20 cellular contexts compared by ENCODE assay signal in the genomic region with DNA sequence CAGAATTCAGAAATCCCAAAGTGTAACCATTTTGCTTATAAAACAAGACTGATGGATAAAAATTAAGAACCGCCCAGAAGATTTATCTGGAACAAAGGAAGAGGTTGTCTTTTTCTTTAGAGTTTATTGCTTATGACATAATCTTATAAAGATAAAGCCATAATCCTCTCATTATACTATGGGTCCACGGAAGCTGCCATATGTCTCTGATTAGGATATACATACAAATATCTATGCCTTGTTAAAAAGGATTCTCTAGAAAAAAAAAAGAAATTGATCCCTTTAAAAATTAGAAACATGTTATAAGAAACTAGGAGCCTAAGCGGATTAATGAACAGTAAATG.
DNase-seq lines count a peak whose midpoint lies in the region; ATAC-seq and TF ChIP-seq lines count a peak whose summit lies in the region.
"Had no signal": no experiment of that assay in that cellular context is flagged by ENCODE, and none has a peak within 500 bp of the region (broad histone marks: within the 10 kb centered on the region; RNA-seq: fewer than 3 reads in every experiment).

No MANE protein-coding gene starts in this region.

- intact Hi-C loops in activated CD4-positive, alpha-beta T cell treated with anti-CD3 and anti-CD28 coated beads, Interleukin-2, amount 10 ng/mL, durations not matched to agents 24 days and 14 days (cut with micrococcal nuclease) = no loop called here
- intact Hi-C loops in esophagus squamous epithelium (cut with DNase I) = no loop called here

- no peak for TF ChIP-seq POLR2A in esophagus squamous epithelium (IDR thresholded peaks at IDR 0.05)

- H3K4me3 ChIP-seq in esophagus squamous epithelium = no peak overlapping the region
- H3K4me3 ChIP-seq: BLaER1, SK-N-MC had no signal

- H3K4me3 Mint-ChIP-seq in activated CD4-positive, alpha-beta T cell treated with anti-CD3 and anti-CD28 coated beads, Interleukin-2, amount 10 ng/mL, durations not matched to agents 24 days and 14 days = no peak overlapping the region
- no peak overlapping the region for H3K4me3 Mint-ChIP-seq in activated T-helper 17 cell treated with anti-CD3 and anti-CD28 coated beads, Interleukin-2, amount 50 U/mL, for 72 hours
- no peak overlapping the region for H3K4me3 Mint-ChIP-seq in nephron
- H3K4me3 Mint-ChIP-seq: CD4-positive, CD25-positive, alpha-beta regulatory T cell had no signal

- peaks cover 0 to 16% (median 0%) of the 10 kb centered on the region in 3 donors for H3K36me3 ChIP-seq in esophagus squamous epithelium

- peaks cover 14% of the 10 kb centered on the region for H3K4me1 Mint-ChIP-seq in activated CD4-positive, alpha-beta T cell treated with anti-CD3 and anti-CD28 coated beads, Interleukin-2, amount 10 ng/mL, durations not matched to agents 24 days and 14 days
- H3K4me1 Mint-ChIP-seq in activated T-helper 17 cell treated with anti-CD3 and anti-CD28 coated beads, Interleukin-2, amount 50 U/mL, for 72 hours = peaks cover 11% of the 10 kb centered on the region
- H3K4me1 Mint-ChIP-seq in nephron = peaks cover 11% of the 10 kb centered on the region

- no peaks in the 10 kb centered on the region for H3K9me3 Mint-ChIP-seq in activated CD4-positive, alpha-beta T cell treated with anti-CD3 and anti-CD28 coated beads, Interleukin-2, amount 10 ng/mL, durations not matched to agents 24 days and 14 days
- no peaks in the 10 kb centered on the region for H3K9me3 Mint-ChIP-seq in activated T-helper 17 cell treated with anti-CD3 and anti-CD28 coated beads, Interleukin-2, amount 50 U/mL, for 72 hours
- H3K9me3 Mint-ChIP-seq in nephron = no peaks in the 10 kb centered on the region
- H3K9me3 Mint-ChIP-seq: CD4-positive, CD25-positive, alpha-beta regulatory T cell had no signal

- no peaks in the 10 kb centered on the region for H3K9me3 ChIP-seq in esophagus squamous epithelium

- peaks cover 16% of the 10 kb centered on the region for H3K36me3 Mint-ChIP-seq in activated CD4-positive, alpha-beta T cell treated with anti-CD3 and anti-CD28 coated beads, Interleukin-2, amount 10 ng/mL, durations not matched to agents 24 days and 14 days (ENCODE audit: low read depth)
- H3K36me3 Mint-ChIP-seq in activated T-helper 17 cell treated with anti-CD3 and anti-CD28 coated beads, Interleukin-2, amount 50 U/mL, for 72 hours (ENCODE audit: low read depth) = peaks cover 36% of the 10 kb centered on the region
- H3K36me3 Mint-ChIP-seq in nephron (ENCODE audit: low read depth) = peaks cover 15% of the 10 kb centered on the region

- no peaks in the 10 kb centered on the region for H3K4me1 ChIP-seq in esophagus squamous epithelium

- ATAC-seq in activated T-helper 17 cell treated with anti-CD3 and anti-CD28 coated beads, Interleukin-2, amount 50 U/mL, for 72 hours (replicated peaks) = no peak
- no peak for ATAC-seq in GM18498 (IDR thresholded peaks at IDR 0.05; ENCODE audit: unreplicated experiment)
- ATAC-seq in HG03108 (IDR thresholded peaks at IDR 0.05; ENCODE audit: unreplicated experiment) = no peak
- ATAC-seq: HCT116 had no signal

- no peaks in the 10 kb centered on the region for H3K27me3 ChIP-seq in esophagus squamous epithelium
- H3K27me3 ChIP-seq: BLaER1 had no signal

- no peaks in the 10 kb centered on the region for H3K27me3 Mint-ChIP-seq in activated CD4-positive, alpha-beta T cell treated with anti-CD3 and anti-CD28 coated beads, Interleukin-2, amount 10 ng/mL, durations not matched to agents 24 days and 14 days
- no peaks in the 10 kb centered on the region for H3K27me3 Mint-ChIP-seq in activated T-helper 17 cell treated with anti-CD3 and anti-CD28 coated beads, Interleukin-2, amount 50 U/mL, for 72 hours
- H3K27me3 Mint-ChIP-seq in nephron (ENCODE audit: low read depth) = no peaks in the 10 kb centered on the region
- H3K27me3 Mint-ChIP-seq: CD4-positive, CD25-positive, alpha-beta regulatory T cell had no signal

- peak overlapping the region; percentile 29 for H3K27ac Mint-ChIP-seq in activated CD4-positive, alpha-beta T cell treated with anti-CD3 and anti-CD28 coated beads, Interleukin-2, amount 10 ng/mL, durations not matched to agents 24 days and 14 days
- peak overlapping the region; percentile 59 for H3K27ac Mint-ChIP-seq in activated T-helper 17 cell treated with anti-CD3 and anti-CD28 coated beads, Interleukin-2, amount 50 U/mL, for 72 hours
- H3K27ac Mint-ChIP-seq in nephron = peak overlapping the region; percentile 65 to 78 (median 69)

- H3K27ac ChIP-seq in esophagus squamous epithelium = no peak overlapping the region
- H3K27ac ChIP-seq: 22Rv1, BLaER1, SK-N-MC had no signal

- 88 to 90% methylated on average over 3 of the region's 3 CpGs for WGBS in esophagus squamous epithelium, 2 donors

- TF ChIP-seq CTCF in nephron (IDR thresholded peaks at IDR 0.05; ENCODE audit: unreplicated experiment in 3 of 3) = no peak
- TF ChIP-seq CTCF in esophagus squamous epithelium (IDR thresholded peaks at IDR 0.05) = no peak

- no peak for DNase-seq in activated CD4-positive, alpha-beta T cell treated with anti-CD3 and anti-CD28 coated beads, Interleukin-2, amount 10 ng/mL, durations not matched to agents 24 days and 14 days
- no peak for DNase-seq in activated CD4-positive, alpha-beta T cell treated with anti-CD3 and anti-CD28 coated beads for 1 hour
- DNase-seq in NCI-H524 (lab: John Stamatoyannopoulos, UW) = peak; percentile 62 to 87
- no peak for DNase-seq in esophagus squamous epithelium (lab: John Stamatoyannopoulos, UW)
- DNase-seq: ACHN; CD4-positive, CD25-positive, alpha-beta regulatory T cell; NCI-H1092; NCI-H1417 treated with DMSO at 0.1 percent for 48 hours; NCI-H187; NCI-H2081 treated with DMSO at 0.1 percent for 48 hours; NCI-H526; SIG-M5 had no signal

Comparison
In these comparisons a context has a peak if more than half of its experiments do, and no peak if none do; other contexts are left out.
1. DNase-seq: peak in NCI-H524 (2 of 2); none in activated CD4-positive, alpha-beta T cell treated with anti-CD3 and anti-CD28 coated beads, Interleukin-2, amount 10 ng/mL, durations not matched to agents 24 days and 14 days (single experiment), activated CD4-positive, alpha-beta T cell treated with anti-CD3 and anti-CD28 coated beads for 1 hour (single experiment) and esophagus squamous epithelium (single experiment).
2. Peak in every context shown above with its lines, with median percentiles within 50 percentile points of each other: H3K27ac Mint-ChIP-seq.